Comparison of ENCODE assay signal across 26 cellular contexts in the genomic region with DNA sequence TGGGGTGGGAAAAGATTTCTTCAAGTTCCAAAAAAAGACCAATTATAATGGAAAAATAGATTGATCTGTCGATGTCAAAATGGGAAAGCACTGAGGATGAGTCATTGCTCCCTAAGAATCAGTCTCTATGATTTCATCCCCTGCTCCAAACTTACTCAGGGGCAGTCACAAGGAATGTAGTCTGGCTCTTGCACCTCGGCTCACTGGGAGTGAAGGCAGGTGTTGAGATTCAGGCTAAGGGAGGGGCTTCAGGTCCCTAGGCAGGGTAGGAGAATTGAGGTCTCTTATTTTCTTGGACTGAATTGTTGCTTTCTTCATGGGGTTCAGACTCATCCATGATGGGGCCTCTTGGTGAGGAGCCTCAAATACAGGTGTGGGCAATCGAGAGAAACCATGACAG. TPM values are rescaled to one million over a fixed set of nuclear protein-coding genes. Genes with fewer than 3 reads are reported as not detected.
A peak's percentile ranks its signal among the peaks of the same experiment; 100 is the strongest.
DNase-seq lines count a peak whose midpoint lies in the region; ATAC-seq and TF ChIP-seq lines count a peak whose summit lies in the region.
"Had no signal": no experiment of that assay in that cellular context is flagged by ENCODE, and none has a peak within 500 bp of the region (broad histone marks: within the 10 kb centered on the region; RNA-seq: fewer than 3 reads in every experiment).

No MANE protein-coding gene starts in this region.

- H3K36me3 Mint-ChIP-seq in endothelial cell (ENCODE audit: low read depth, unreplicated experiment), result no peaks in the 10 kb centered on the region
- H3K36me3 Mint-ChIP-seq: CD4-positive, CD25-positive, alpha-beta regulatory T cell had no signal

- TF ChIP-seq CTCF in RWPE1 (conservative IDR thresholded peaks at IDR 0.05; ENCODE audit: low read depth) (no peak), epithelial cell of esophagus (IDR thresholded peaks at IDR 0.05; ENCODE audit: insufficient read depth, low read depth, low read length, missing control alignments) (no peak), endothelial cell (IDR thresholded peaks at IDR 0.05; ENCODE audit: unreplicated experiment) (no peak)

- no peaks in the 10 kb centered on the region for H3K4me1 Mint-ChIP-seq in endothelial cell (ENCODE audit: unreplicated experiment)
- H3K4me1 Mint-ChIP-seq: CD4-positive, CD25-positive, alpha-beta regulatory T cell; IgD-negative memory B cell had no signal

- CTCF ChIA-PET in RWPE1 (lab: Yijun Ruan, JAX), result interaction anchor here (0.7 kb wide), 1 partner anchor 140 kb away, joined by 3 read pairs; no protein-coding TSS in a partner anchor

- H3K4me3 ChIP-seq in epithelial cell of esophagus (ENCODE audit: low read length), result no peak overlapping the region
- H3K4me3 ChIP-seq: BLaER1, GM23338 had no signal

- peaks cover 10% of the 10 kb centered on the region for H3K27me3 Mint-ChIP-seq in endothelial cell (ENCODE audit: unreplicated experiment)

- DNase-seq in GM03348 (ENCODE audit: low spot score) (peak; percentile 34), RWPE1 (ENCODE audit: low spot score) (peak; percentile 41), epithelial cell of esophagus (ENCODE audit: low read depth) (peak; percentile 24), posterior vena cava (ENCODE audit: low spot score) (peak; percentile 53), glomerular visceral epithelial cell (ENCODE audit: extremely low spot score) (no peak), endothelial cell (ENCODE audit: low spot score) (no peak)
- DNase-seq: CD4-positive, CD25-positive, alpha-beta regulatory T cell; DMS153; DND-41; H9; HFFc6; NCI-H1092; NCI-H1417 treated with DMSO at 0.1 percent for 48 hours; NCI-H1694 treated with DMSO at 0.1 percent for 48 hours; NCI-H2081; NCI-H2171; NCI-H345; NCI-H524; NCI-H774; SHP77 had no signal

- ATAC-seq in GM19455 (IDR thresholded peaks at IDR 0.05; ENCODE audit: unreplicated experiment), result no peak
- ATAC-seq: GM23338, PC-3 had no signal

- H3K4me3 Mint-ChIP-seq in endothelial cell (ENCODE audit: unreplicated experiment), result no peak overlapping the region
- H3K4me3 Mint-ChIP-seq: CD4-positive, CD25-positive, alpha-beta regulatory T cell; GM23338; H9; HFFc6; IgD-negative memory B cell had no signal

- POLR2A ChIA-PET in RWPE1 (lab: Yijun Ruan, JAX; ENCODE audit: low non-redundant PET), result no interaction called here

- no peak overlapping the region for H3K27ac Mint-ChIP-seq in endothelial cell (ENCODE audit: unreplicated experiment)
- H3K27ac Mint-ChIP-seq: CD4-positive, CD25-positive, alpha-beta regulatory T cell; GM23338; H9; HFFc6; IgD-negative memory B cell had no signal

- no peak overlapping the region for H3K27ac ChIP-seq in RWPE1
- H3K27ac ChIP-seq: BLaER1, HL-60 had no signal

- H3K9me3 Mint-ChIP-seq in endothelial cell (ENCODE audit: unreplicated experiment), result no peaks in the 10 kb centered on the region
- H3K9me3 Mint-ChIP-seq: CD4-positive, CD25-positive, alpha-beta regulatory T cell; GM23338; H9; HFFc6; IgD-negative memory B cell had no signal

- intact Hi-C loops in posterior vena cava (cut with DNase I), result no loop called here

RNA-seq across cellular contexts. Expression of a gene that starts 14.2 kb away (rescaled TPM):
- total RNA-seq in posterior vena cava, result under 1 TPM; 0.37 to 0.43 TPM
- total RNA-seq in endothelial cell (ENCODE audit: unreplicated experiment), result not detected
- total RNA-seq: CD4-positive, CD25-positive, alpha-beta regulatory T cell had no signal

Comparison
In these comparisons a context has a peak if more than half of its experiments do, and no peak if none do; other contexts are left out.
1. DNase-seq: peak in GM03348 (single experiment), RWPE1 (single experiment), epithelial cell of esophagus (single experiment) and posterior vena cava (single experiment); none in glomerular visceral epithelial cell (single experiment) and endothelial cell (single experiment).